ENCODE assay signal across 29 cellular contexts in the genomic region with DNA sequence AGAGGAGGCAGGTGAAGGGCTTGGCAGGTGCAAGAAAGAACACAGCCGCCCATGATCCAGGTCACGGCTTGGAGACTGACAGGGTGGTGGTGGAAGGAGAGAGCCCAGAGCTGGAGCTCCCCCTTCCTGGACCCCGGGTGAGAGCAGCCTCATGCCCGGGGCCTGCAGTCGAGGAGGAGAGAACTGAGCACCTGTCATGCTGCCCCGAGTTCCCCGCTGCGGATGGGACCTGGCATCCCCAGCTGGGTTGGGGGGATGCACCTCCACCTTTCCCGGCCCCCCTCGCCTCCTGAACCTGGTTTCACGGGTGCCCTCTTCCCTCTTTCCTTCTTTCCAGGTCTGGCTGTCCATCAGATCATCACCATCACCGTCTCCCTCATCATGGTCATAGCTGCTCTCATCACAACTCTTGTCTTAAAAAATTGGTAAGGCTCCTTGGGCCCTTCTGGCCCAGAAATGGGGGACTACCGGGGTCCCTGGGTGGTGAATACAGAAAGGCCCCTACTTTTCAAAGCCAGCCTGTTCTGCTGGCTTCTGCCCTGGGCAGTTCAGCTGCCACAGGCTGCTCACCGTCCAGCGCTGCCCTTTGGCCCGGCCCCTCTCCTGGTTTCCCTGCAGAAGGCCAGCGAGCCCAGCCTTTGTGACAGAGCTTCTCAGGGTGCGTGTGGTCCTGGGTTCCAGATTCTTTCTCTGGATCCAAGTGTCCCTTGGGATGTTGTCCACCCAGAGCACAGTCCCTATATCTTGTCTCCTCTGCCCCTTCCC.
"Had no signal": no experiment of that assay in that cellular context is flagged by ENCODE, and none has a peak within 500 bp of the region (broad histone marks: within the 10 kb centered on the region; RNA-seq: fewer than 3 reads in every experiment).

No MANE protein-coding gene starts in this region.

- H3K27me3 ChIP-seq: adrenal gland, body of pancreas, colonic mucosa, foreskin keratinocyte had no signal

- DNase-seq: activated CD4-positive, alpha-beta memory T cell treated with anti-CD3 and anti-CD28 coated beads for 36 hours; activated CD4-positive, alpha-beta T cell treated with anti-CD3 and anti-CD28 coated beads for 36 hours; activated CD4-positive, alpha-beta T cell treated with anti-CD3 and anti-CD28 coated beads, Interleukin-2, amount 10 ng/mL, durations not matched to agents 24 days and 14 days; activated CD4-positive, CD25-positive, alpha-beta regulatory T cell; activated CD4-positive, CD25-positive, alpha-beta regulatory T cell treated with anti-CD3 and anti-CD28 coated beads, Interleukin-2, amount 50 U/mL, for 72 hours; activated CD8-positive, alpha-beta memory T cell treated with anti-CD3 and anti-CD28 coated beads, Interleukin-2, amount 10 ng/mL, durations not matched to agents 7 days and 5 days; activated CD8-positive, alpha-beta memory T cell treated with anti-CD3 and anti-CD28 coated beads, Interleukin-2, amount 50 U/mL, for 4 hours; activated CD8-positive, alpha-beta T cell treated with anti-CD3 and anti-CD28 coated beads, Interleukin-2, amount 10 ng/mL, durations not matched to agents 7 days and 5 days; activated gamma-delta T cell; activated naive CD4-positive, alpha-beta T cell; activated naive CD8-positive, alpha-beta T cell treated with anti-CD3 and anti-CD28 coated beads for 36 hours; activated naive CD8-positive, alpha-beta T cell treated with anti-CD3 and anti-CD28 coated beads, Interleukin-2, amount 50 U/mL, for 24 hours; activated T-cell treated with anti-CD3 and anti-CD28 coated beads, Interleukin-2, amount 50 U/mL, for 1 hour; activated T-cell treated with anti-CD3 and anti-CD28 coated beads, Interleukin-2, amount 50 U/mL, for 72 hours; adrenal gland; amygdala; aorta; body of pancreas; caudate nucleus; colonic mucosa; effector memory CD4-positive, alpha-beta T cell; erythroblast; foreskin keratinocyte; gastrocnemius medialis; glutamatergic neuron; heart left ventricle; T-helper 2 cell had no signal

- H3K27ac Mint-ChIP-seq: activated CD4-positive, alpha-beta memory T cell treated with anti-CD3 and anti-CD28 coated beads for 36 hours; activated CD4-positive, alpha-beta T cell treated with anti-CD3 and anti-CD28 coated beads for 36 hours; activated CD4-positive, alpha-beta T cell treated with anti-CD3 and anti-CD28 coated beads, Interleukin-2, amount 10 ng/mL, durations not matched to agents 24 days and 14 days; activated CD8-positive, alpha-beta memory T cell treated with anti-CD3 and anti-CD28 coated beads, Interleukin-2, amount 10 ng/mL, durations not matched to agents 7 days and 5 days; activated CD8-positive, alpha-beta T cell treated with anti-CD3 and anti-CD28 coated beads, Interleukin-2, amount 10 ng/mL, durations not matched to agents 7 days and 5 days; activated naive CD4-positive, alpha-beta T cell treated with anti-CD3 and anti-CD28 coated beads, Interleukin-2, amount 50 U/mL, for 24 hours; activated naive CD8-positive, alpha-beta T cell treated with anti-CD3 and anti-CD28 coated beads for 36 hours; activated naive CD8-positive, alpha-beta T cell treated with anti-CD3 and anti-CD28 coated beads, Interleukin-2, amount 50 U/mL, for 24 hours; activated T-cell treated with anti-CD3 and anti-CD28 coated beads, Interleukin-2, amount 50 U/mL, for 72 hours had no signal

- H3K36me3 Mint-ChIP-seq: activated CD4-positive, alpha-beta memory T cell treated with anti-CD3 and anti-CD28 coated beads for 36 hours; activated CD8-positive, alpha-beta memory T cell treated with anti-CD3 and anti-CD28 coated beads, Interleukin-2, amount 10 ng/mL, durations not matched to agents 7 days and 5 days; activated naive CD4-positive, alpha-beta T cell treated with anti-CD3 and anti-CD28 coated beads, Interleukin-2, amount 50 U/mL, for 24 hours; activated naive CD8-positive, alpha-beta T cell treated with anti-CD3 and anti-CD28 coated beads for 36 hours had no signal

- H3K9me3 Mint-ChIP-seq: activated CD4-positive, alpha-beta memory T cell treated with anti-CD3 and anti-CD28 coated beads for 36 hours; activated CD4-positive, alpha-beta T cell treated with anti-CD3 and anti-CD28 coated beads, Interleukin-2, amount 10 ng/mL, durations not matched to agents 24 days and 14 days; activated naive CD4-positive, alpha-beta T cell treated with anti-CD3 and anti-CD28 coated beads, Interleukin-2, amount 50 U/mL, for 24 hours; activated naive CD8-positive, alpha-beta T cell treated with anti-CD3 and anti-CD28 coated beads for 36 hours; activated naive CD8-positive, alpha-beta T cell treated with anti-CD3 and anti-CD28 coated beads, Interleukin-2, amount 50 U/mL, for 24 hours; activated T-cell treated with anti-CD3 and anti-CD28 coated beads, Interleukin-2, amount 50 U/mL, for 72 hours had no signal

- H3K9me3 ChIP-seq: adrenal gland, body of pancreas, colonic mucosa, esophagus muscularis mucosa, gastrocnemius medialis, heart left ventricle had no signal

- H3K4me3 Mint-ChIP-seq: activated CD4-positive, alpha-beta memory T cell treated with anti-CD3 and anti-CD28 coated beads for 36 hours; activated CD4-positive, alpha-beta T cell treated with anti-CD3 and anti-CD28 coated beads for 36 hours; activated CD4-positive, alpha-beta T cell treated with anti-CD3 and anti-CD28 coated beads, Interleukin-2, amount 10 ng/mL, durations not matched to agents 24 days and 14 days; activated CD8-positive, alpha-beta memory T cell treated with anti-CD3 and anti-CD28 coated beads, Interleukin-2, amount 10 ng/mL, durations not matched to agents 7 days and 5 days; activated CD8-positive, alpha-beta T cell treated with anti-CD3 and anti-CD28 coated beads, Interleukin-2, amount 10 ng/mL, durations not matched to agents 7 days and 5 days; activated naive CD4-positive, alpha-beta T cell treated with anti-CD3 and anti-CD28 coated beads, Interleukin-2, amount 50 U/mL, for 24 hours; activated naive CD8-positive, alpha-beta T cell treated with anti-CD3 and anti-CD28 coated beads for 36 hours; activated naive CD8-positive, alpha-beta T cell treated with anti-CD3 and anti-CD28 coated beads, Interleukin-2, amount 50 U/mL, for 24 hours; activated T-cell treated with anti-CD3 and anti-CD28 coated beads, Interleukin-2, amount 50 U/mL, for 72 hours had no signal

- H3K4me1 ChIP-seq: adrenal gland, body of pancreas, colonic mucosa, esophagus muscularis mucosa, foreskin keratinocyte, gastrocnemius medialis, heart left ventricle had no signal

- ATAC-seq: activated CD4-positive, alpha-beta T cell treated with anti-CD3 and anti-CD28 coated beads for 36 hours; activated CD8-positive, alpha-beta memory T cell treated with anti-CD3 and anti-CD28 coated beads, Interleukin-2, amount 10 ng/mL, durations not matched to agents 7 days and 5 days; activated CD8-positive, alpha-beta T cell treated with anti-CD3 and anti-CD28 coated beads, Interleukin-2, amount 10 ng/mL, durations not matched to agents 7 days and 5 days; activated naive CD8-positive, alpha-beta T cell treated with anti-CD3 and anti-CD28 coated beads, Interleukin-2, amount 50 U/mL, for 24 hours; activated T-cell treated with anti-CD3 and anti-CD28 coated beads, Interleukin-2, amount 50 U/mL, for 72 hours; body of pancreas; foreskin keratinocyte; gastrocnemius medialis; heart left ventricle had no signal

- H3K27me3 Mint-ChIP-seq: activated CD4-positive, alpha-beta T cell treated with anti-CD3 and anti-CD28 coated beads, Interleukin-2, amount 10 ng/mL, durations not matched to agents 24 days and 14 days; activated CD8-positive, alpha-beta memory T cell treated with anti-CD3 and anti-CD28 coated beads, Interleukin-2, amount 10 ng/mL, durations not matched to agents 7 days and 5 days; activated naive CD4-positive, alpha-beta T cell treated with anti-CD3 and anti-CD28 coated beads, Interleukin-2, amount 50 U/mL, for 24 hours; activated naive CD8-positive, alpha-beta T cell treated with anti-CD3 and anti-CD28 coated beads for 36 hours had no signal

- H3K4me1 Mint-ChIP-seq: activated CD4-positive, alpha-beta T cell treated with anti-CD3 and anti-CD28 coated beads for 36 hours; activated CD4-positive, alpha-beta T cell treated with anti-CD3 and anti-CD28 coated beads, Interleukin-2, amount 10 ng/mL, durations not matched to agents 24 days and 14 days; activated CD8-positive, alpha-beta memory T cell treated with anti-CD3 and anti-CD28 coated beads, Interleukin-2, amount 10 ng/mL, durations not matched to agents 7 days and 5 days; activated naive CD4-positive, alpha-beta T cell treated with anti-CD3 and anti-CD28 coated beads, Interleukin-2, amount 50 U/mL, for 24 hours; activated naive CD8-positive, alpha-beta T cell treated with anti-CD3 and anti-CD28 coated beads for 36 hours; activated naive CD8-positive, alpha-beta T cell treated with anti-CD3 and anti-CD28 coated beads, Interleukin-2, amount 50 U/mL, for 24 hours had no signal

- H3K27ac ChIP-seq: adrenal gland, body of pancreas, colonic mucosa, esophagus muscularis mucosa, foreskin keratinocyte, gastrocnemius medialis, heart left ventricle had no signal

- H3K36me3 ChIP-seq: adrenal gland, colonic mucosa, esophagus muscularis mucosa, gastrocnemius medialis, heart left ventricle had no signal

- H3K4me3 ChIP-seq: adrenal gland, body of pancreas, colonic mucosa, esophagus muscularis mucosa, gastrocnemius medialis, heart left ventricle had no signal
